Comparison of ENCODE assay signal across 36 cellular contexts in genomic region chr5:137733011-137733410, GRCh38. TPM values are rescaled to one million over a fixed set of nuclear protein-coding genes. Genes with fewer than 3 reads are reported as not detected.
DNase-seq lines count a peak whose midpoint lies in the region; ATAC-seq, FAIRE-seq and TF ChIP-seq lines count a peak whose summit lies in the region.
"Had no signal": no experiment of that assay in that cellular context is flagged by ENCODE, and none has a peak within 500 bp of the region (broad histone marks: within the 10 kb centered on the region; RNA-seq: fewer than 3 reads in every experiment).

No MANE protein-coding gene starts in this region.

- H3K9me2 ChIP-seq in PC-9 (ENCODE audit: insufficient read depth), result no peaks in the 10 kb centered on the region
- no peaks in the 10 kb centered on the region for H3K9me2 ChIP-seq in neural cell (ENCODE audit: insufficient read depth, low read length)

- H3K9ac ChIP-seq in neural cell (ENCODE audit: low read length), result no peak overlapping the region

- WGBS in pancreas, 2 donors, result 78 to 81% methylated on average over 3 of the region's 3 CpGs

- no peak overlapping the region for H3K4me2 ChIP-seq in PC-9
- H3K4me2 ChIP-seq in neural cell (ENCODE audit: low read length), result peak overlapping the region; percentile 82
- H3K4me2 ChIP-seq: A549 had no signal

- DNase-seq in CD8-positive, alpha-beta T cell, result no peak
- DNase-seq in PC-9 (peak; percentile 9 to 73), glomerular visceral epithelial cell (ENCODE audit: extremely low spot score) (peak; percentile 54), sciatic nerve (ENCODE audit: low spot score) (no peak), pancreas (no peak)
- DNase-seq: activated CD4-positive, alpha-beta T cell treated with anti-CD3 and anti-CD28 coated beads for 36 hours; activated CD8-positive, alpha-beta memory T cell treated with anti-CD3 and anti-CD28 coated beads, Interleukin-2, amount 50 U/mL, for 48 hours; activated CD8-positive, alpha-beta T cell treated with anti-CD3 and anti-CD28 coated beads for 36 hours; activated naive CD4-positive, alpha-beta T cell treated with anti-CD3 and anti-CD28 coated beads, Interleukin-2, amount 10 ng/mL, durations not matched to agents 7 days and 5 days; AML-193; amygdala; CD4-positive, alpha-beta T cell; H9; head of caudate nucleus; KG1; natural killer cell; NCI-H1417; NCI-H2029 treated with DMSO at 0.1 percent for 48 hours; NCI-H345; ovary; retina; SIG-M5; small intestine; stimulated activated naive CD4-positive, alpha-beta T cell treated with Interleukin-2 at 50 U/mL for 16 hours had no signal

- no peaks in the 10 kb centered on the region for H3K36me3 ChIP-seq in CD8-positive, alpha-beta T cell (ENCODE audit: insufficient read depth, low read length)
- H3K36me3 ChIP-seq in PC-9 (ENCODE audit: low read depth), result no peaks in the 10 kb centered on the region
- no peaks in the 10 kb centered on the region for H3K36me3 ChIP-seq in neural cell (ENCODE audit: insufficient read depth, low read length)
- H3K36me3 ChIP-seq in pancreas, result no peaks in the 10 kb centered on the region
- H3K36me3 ChIP-seq: ovary, suprapubic skin had no signal

- H3K27me3 ChIP-seq in CD8-positive, alpha-beta T cell (ENCODE audit: insufficient read depth, low read length), result no peaks in the 10 kb centered on the region
- H3K27me3 ChIP-seq in PC-9 (ENCODE audit: insufficient read depth, low read depth) (no peaks in the 10 kb centered on the region), neural cell (ENCODE audit: insufficient read depth, low read depth, low read length) (no peaks in the 10 kb centered on the region), pancreas (no peaks in the 10 kb centered on the region)
- H3K27me3 ChIP-seq: ovary, suprapubic skin had no signal

- peak overlapping the region; percentile 16 for H3K4me3 Mint-ChIP-seq in CD8-positive, alpha-beta T cell
- H3K4me3 Mint-ChIP-seq: activated CD4-positive, alpha-beta T cell treated with anti-CD3 and anti-CD28 coated beads for 36 hours; activated CD8-positive, alpha-beta T cell treated with anti-CD3 and anti-CD28 coated beads for 36 hours; activated naive CD4-positive, alpha-beta T cell treated with anti-CD3 and anti-CD28 coated beads, Interleukin-2, amount 10 ng/mL, durations not matched to agents 7 days and 5 days; activated T-helper 1 cell treated with anti-CD3 and anti-CD28 coated beads, Interleukin-12 subunit alpha, Interleukin-12 subunit beta, Interleukin-2, Interleukin-4 antibody, amounts not matched to agents 30 ng/mL and 10 ng/mL and 1 ng/mL, durations not matched to agents 14 hours and 24 hours and 36 hours; CD4-positive, alpha-beta T cell; H9; T-helper 2 cell treated with Interferon-gamma antibody and Interleukin-4, amounts not matched to agents 5 μg/mL and 100 μg/mL, for 36 hours had no signal

- no peak for ATAC-seq in CD8-positive, alpha-beta T cell
- ATAC-seq in GM18517 (IDR thresholded peaks at IDR 0.05; ENCODE audit: unreplicated experiment) (no peak), sciatic nerve (no peak), pancreas (no peak)
- ATAC-seq in activated CD4-positive, CD25-positive, alpha-beta regulatory T cell treated with anti-CD3 and anti-CD28 coated beads, Interleukin-2, amount 50 U/mL, for 24 hours, result no peak
- ATAC-seq: A549; activated CD4-positive, alpha-beta T cell treated with anti-CD3 and anti-CD28 coated beads for 36 hours; activated CD8-positive, alpha-beta T cell treated with anti-CD3 and anti-CD28 coated beads for 36 hours; natural killer cell had no signal

- intact Hi-C loops in CD8-positive, alpha-beta T cell (cut with DNase I, micrococcal nuclease), result no loop called here
- intact Hi-C loops in PC-9 (cut with micrococcal nuclease; ENCODE audit: unreplicated experiment) (loop anchor here (10.0 kb wide), 2 partner anchors 408 to 928 kb away; no protein-coding TSS in a partner anchor), sciatic nerve (cut with DNase I) (no loop called here), pancreas (cut with DNase I) (loop anchor here in 1 of 3 donors (10.0 kb wide), 1 partner anchor 88 kb away; no protein-coding TSS in a partner anchor)

- H3F3A ChIP-seq in PC-9 (ENCODE audit: insufficient read depth, low read depth) (peaks cover 15% of the 10 kb centered on the region), neural cell (ENCODE audit: insufficient read depth, low read length, poor library complexity, severe bottlenecking) (peaks cover 5% of the 10 kb centered on the region)

- no peak overlapping the region for H3K27ac Mint-ChIP-seq in CD8-positive, alpha-beta T cell
- H3K27ac Mint-ChIP-seq: activated CD4-positive, alpha-beta T cell treated with anti-CD3 and anti-CD28 coated beads for 36 hours; activated CD8-positive, alpha-beta T cell treated with anti-CD3 and anti-CD28 coated beads for 36 hours; activated naive CD4-positive, alpha-beta T cell treated with anti-CD3 and anti-CD28 coated beads, Interleukin-2, amount 10 ng/mL, durations not matched to agents 7 days and 5 days; activated T-helper 1 cell treated with anti-CD3 and anti-CD28 coated beads, Interleukin-12 subunit alpha, Interleukin-12 subunit beta, Interleukin-2, Interleukin-4 antibody, amounts not matched to agents 30 ng/mL and 10 ng/mL and 1 ng/mL, durations not matched to agents 14 hours and 24 hours and 36 hours; H9; natural killer cell; T-helper 2 cell treated with Interferon-gamma antibody and Interleukin-4, amounts not matched to agents 5 μg/mL and 100 μg/mL, for 36 hours had no signal

- H3K27me3 Mint-ChIP-seq in CD8-positive, alpha-beta T cell (ENCODE audit: low read depth), result no peaks in the 10 kb centered on the region
- H3K27me3 Mint-ChIP-seq: activated CD4-positive, alpha-beta T cell treated with anti-CD3 and anti-CD28 coated beads for 36 hours; activated CD8-positive, alpha-beta T cell treated with anti-CD3 and anti-CD28 coated beads for 36 hours; CD4-positive, alpha-beta T cell had no signal

- CTCF ChIA-PET in CD8-positive, alpha-beta T cell (lab: Charles Lee), result interaction anchor here (0.8 to 22.3 kb wide), 5 partner anchors 9 to 103 kb away, joined by 3 to 652 read pairs (median 6); no protein-coding TSS in a partner anchor
- CTCF ChIA-PET in PC-9 (lab: Charles Lee), result no interaction called here

- TF ChIP-seq RAD21 in neural cell (conservative IDR thresholded peaks at IDR 0.05), result no peak

- no peak for TF ChIP-seq EP300 in neural cell (conservative IDR thresholded peaks at IDR 0.05; ENCODE audit: poor library complexity, severe bottlenecking)

- no peak overlapping the region for H3K27ac ChIP-seq in CD8-positive, alpha-beta T cell (ENCODE audit: low read depth, low read length)
- H3K27ac ChIP-seq in PC-9 (no peak overlapping the region), neural cell (ENCODE audit: low read length) (no peak overlapping the region), pancreas (no peak overlapping the region)
- H3K27ac ChIP-seq: A549, epithelial cell of prostate, ovary, suprapubic skin had no signal

- H3K4me1 Mint-ChIP-seq in CD8-positive, alpha-beta T cell (ENCODE audit: low read depth), result peaks cover 20% of the 10 kb centered on the region
- H3K4me1 Mint-ChIP-seq: natural killer cell had no signal

- FAIRE-seq in pancreas (lab: Jason Lieb, UNC), result no peak
- FAIRE-seq: A549, GM18507, HTR-8/SVneo, RCC 7860, small intestine, urothelium cell line had no signal

- no peak overlapping the region for H3K4me3 ChIP-seq in CD8-positive, alpha-beta T cell (ENCODE audit: low read depth, low read length)
- no peak overlapping the region for H3K4me3 ChIP-seq in PC-9
- peak overlapping the region; percentile 79 for H3K4me3 ChIP-seq in neural cell (ENCODE audit: low read length)
- no peak overlapping the region for H3K4me3 ChIP-seq in pancreas
- H3K4me3 ChIP-seq: A549, ovary, suprapubic skin had no signal

- no peaks in the 10 kb centered on the region for H3K79me2 ChIP-seq in PC-9 (ENCODE audit: low read depth)
- peaks cover 27% of the 10 kb centered on the region for H3K79me2 ChIP-seq in neural cell (replicated peaks; ENCODE audit: insufficient read depth, low read length)

- H4K20me1 ChIP-seq in PC-9 (ENCODE audit: insufficient read depth) (no peaks in the 10 kb centered on the region), neural cell (ENCODE audit: insufficient read depth) (no peaks in the 10 kb centered on the region)

- BruUV-seq in PC-9 (replicated peaks; lab: Mats Ljungman, UMichigan), result no TSS peak

- H3K9me3 Mint-ChIP-seq in CD8-positive, alpha-beta T cell, result peaks cover 2% of the 10 kb centered on the region
- H3K9me3 Mint-ChIP-seq: H9, natural killer cell had no signal

- POLR2A ChIA-PET in CD8-positive, alpha-beta T cell (lab: Charles Lee), result interaction anchor here (0.6 to 1.3 kb wide), 2 partner anchors 9 to 20 kb away, joined by 3 read pairs; no protein-coding TSS in a partner anchor
- POLR2A ChIA-PET in PC-9 (lab: Charles Lee; ENCODE audit: unreplicated experiment), result no interaction called here

- H2AFZ ChIP-seq in PC-9 (no peak overlapping the region), neural cell (ENCODE audit: low read depth, low read length) (no peak overlapping the region)

- H3K36me3 Mint-ChIP-seq in CD8-positive, alpha-beta T cell, result peaks cover 3% of the 10 kb centered on the region
- H3K36me3 Mint-ChIP-seq: natural killer cell had no signal

- TF ChIP-seq CTCF in CD8-positive, alpha-beta T cell (IDR thresholded peaks at IDR 0.05), result no peak
- no peak for TF ChIP-seq CTCF in PC-9 (conservative IDR thresholded peaks at IDR 0.05)
- TF ChIP-seq CTCF in neural cell (IDR thresholded peaks at IDR 0.05; ENCODE audit: poor library complexity, severe bottlenecking), result no peak
- no peak for TF ChIP-seq CTCF in pancreas (IDR thresholded peaks at IDR 0.05)

- peaks cover 46% of the 10 kb centered on the region for H3K4me1 ChIP-seq in CD8-positive, alpha-beta T cell (ENCODE audit: insufficient read depth, low read length)
- H3K4me1 ChIP-seq in PC-9 (replicated peaks; ENCODE audit: insufficient read depth) (peaks cover 47% of the 10 kb centered on the region), pancreas (no peaks in the 10 kb centered on the region)
- H3K4me1 ChIP-seq: A549 had no signal

- no peaks in the 10 kb centered on the region for H3K9me3 ChIP-seq in CD8-positive, alpha-beta T cell (ENCODE audit: low read length)
- H3K9me3 ChIP-seq in PC-9 (ENCODE audit: insufficient read depth, low read depth) (peaks cover 1% of the 10 kb centered on the region; the same call in 1 of the 2 replicates), neural cell (ENCODE audit: low read length) (no peaks in the 10 kb centered on the region), pancreas (no peaks in the 10 kb centered on the region)
- H3K9me3 ChIP-seq: ovary, suprapubic skin had no signal

TF ChIP-seq in neural cell, 6 proteins besides CTCF, POLR2A, EP300 and RAD21 (continues in another document):
- TF ChIP-seq POLR2AphosphoS5 (IDR thresholded peaks at IDR 0.05), result no peak

RNA-seq across cellular contexts. Expression of gene KLHL3, which starts 2.9 kb away (rescaled TPM):
- 10 to 100 TPM; 16.9 to 17.4 TPM for total RNA-seq in CD8-positive, alpha-beta T cell
- total RNA-seq in PC-9 (2021) (13.6 and 15.2 TPM in 2 replicates), sciatic nerve (32.8 TPM), pancreas (1 to 10 TPM; 1.8 to 4.7 (median 2.9) TPM)
- polyA plus RNA-seq in neural cell (10.9 and 12.9 TPM in 2 replicates), pancreas (1 to 10 TPM; 3.4 to 6.6 TPM)
- 17.3 and 30.4 TPM in 2 replicates for polyA minus RNA-seq in neural cell

RNA-seq across cellular contexts. Expression of gene HNRNPA0, which starts 21.2 kb away (rescaled TPM):
- 10 to 100 TPM; 53.7 to 57.0 TPM for total RNA-seq in CD8-positive, alpha-beta T cell
- total RNA-seq in PC-9 (2021) (27.8 and 32.2 TPM in 2 replicates), sciatic nerve (24.6 TPM), pancreas (10 to 100 TPM in 4 of 6 donors, 1 to 10 TPM in 2; 8.0 to 14.1 (median 12.2) TPM)
- polyA plus RNA-seq in neural cell (73.7 and 80.3 TPM in 2 replicates), pancreas (10 to 100 TPM in 1 of 2 donors, 1 to 10 TPM in 1; 9.7 to 13.8 TPM)
- 82.3 and 94.7 TPM in 2 replicates for polyA minus RNA-seq in neural cell

Comparison
In these comparisons a context has a peak if more than half of its experiments do, and no peak if none do; other contexts are left out.
1. DNase-seq: peak in PC-9 (2 of 2) and glomerular visceral epithelial cell (single experiment); none in CD8-positive, alpha-beta T cell (0 of 7), sciatic nerve (single experiment) and pancreas (0 of 6).